32 cellular contexts compared by ENCODE assay signal in genomic region chr9:21569721-21570120, GRCh38.
"Had no signal": no experiment of that assay in that cellular context is flagged by ENCODE, and none has a peak within 500 bp of the region (broad histone marks: within the 10 kb centered on the region; RNA-seq: fewer than 3 reads in every experiment).

No MANE protein-coding gene starts in this region.

- H3K4me3 ChIP-seq: ascending aorta, breast epithelium, cardiac muscle cell, colonic mucosa, esophagus muscularis mucosa, gastrocnemius medialis, heart left ventricle had no signal

- H3K27me3 ChIP-seq: ascending aorta, foreskin keratinocyte had no signal

- H3K4me1 ChIP-seq: ascending aorta, breast epithelium, colonic mucosa, esophagus muscularis mucosa, gastrocnemius medialis, heart left ventricle had no signal

- FAIRE-seq: endometrium, TTC549 had no signal

- ATAC-seq: activated naive CD4-positive, alpha-beta T cell treated with anti-CD3 and anti-CD28 coated beads, Interleukin-2, amount 50 U/mL, for 72 hours; activated T-cell treated with anti-CD3 and anti-CD28 coated beads, Interleukin-2, amount 50 U/mL, for 72 hours; gastrocnemius medialis; heart left ventricle; WTC11 had no signal

- DNase-seq: activated CD4-positive, alpha-beta memory T cell treated with anti-CD3 and anti-CD28 coated beads, Interleukin-2, amount 10 ng/mL, durations not matched to agents 7 days and 5 days; activated CD4-positive, alpha-beta T cell treated with anti-CD3 and anti-CD28 coated beads for 1 hour; activated CD4-positive, alpha-beta T cell treated with anti-CD3 and anti-CD28 coated beads for 4 hours; activated CD4-positive, alpha-beta T cell treated with anti-CD3 and anti-CD28 coated beads, Interleukin-2, amount 10 ng/mL, durations not matched to agents 7 days and 5 days; activated CD4-positive, alpha-beta T cell treated with anti-CD3 and anti-CD28 coated beads, Interleukin-2, amount 50 U/mL, for 4 hours; activated CD8-positive, alpha-beta memory T cell treated with anti-CD3 and anti-CD28 coated beads, Interleukin-2, amount 50 U/mL, for 48 hours; activated gamma-delta T cell; activated naive CD4-positive, alpha-beta T cell; activated naive CD4-positive, alpha-beta T cell treated with anti-CD3 and anti-CD28 coated beads, Interleukin-2, amount 10 ng/mL, durations not matched to agents 7 days and 5 days; activated naive CD8-positive, alpha-beta T cell treated with anti-CD3 and anti-CD28 coated beads, Interleukin-2, amount 10 ng/mL, durations not matched to agents 7 days and 5 days; activated T-cell treated with anti-CD3 and anti-CD28 coated beads for 4 hours; activated T-cell treated with anti-CD3 and anti-CD28 coated beads, Interleukin-2, amount 50 U/mL, for 24 hours; activated T-cell treated with anti-CD3 and anti-CD28 coated beads, Interleukin-2, amount 50 U/mL, for 72 hours; central memory CD4-positive, alpha-beta T cell; cerebellar nuclear complex; colonic mucosa; effector CD8-positive, alpha-beta T cell; erythroblast; foreskin keratinocyte; gastrocnemius medialis; glutamatergic neuron; heart left ventricle; T-helper 2 cell had no signal

- H3K9me3 ChIP-seq: ascending aorta, breast epithelium, colonic mucosa, esophagus muscularis mucosa, gastrocnemius medialis, heart left ventricle had no signal

- H3K36me3 ChIP-seq: ascending aorta, breast epithelium, cardiac muscle cell, colonic mucosa, esophagus muscularis mucosa, gastrocnemius medialis, heart left ventricle had no signal

- H3K27ac ChIP-seq: ascending aorta, breast epithelium, cardiac muscle cell, colonic mucosa, esophagus muscularis mucosa, gastrocnemius medialis, heart left ventricle, VCaP had no signal
